Comparison of ENCODE assay signal across 1 cellular context in the genomic region with DNA sequence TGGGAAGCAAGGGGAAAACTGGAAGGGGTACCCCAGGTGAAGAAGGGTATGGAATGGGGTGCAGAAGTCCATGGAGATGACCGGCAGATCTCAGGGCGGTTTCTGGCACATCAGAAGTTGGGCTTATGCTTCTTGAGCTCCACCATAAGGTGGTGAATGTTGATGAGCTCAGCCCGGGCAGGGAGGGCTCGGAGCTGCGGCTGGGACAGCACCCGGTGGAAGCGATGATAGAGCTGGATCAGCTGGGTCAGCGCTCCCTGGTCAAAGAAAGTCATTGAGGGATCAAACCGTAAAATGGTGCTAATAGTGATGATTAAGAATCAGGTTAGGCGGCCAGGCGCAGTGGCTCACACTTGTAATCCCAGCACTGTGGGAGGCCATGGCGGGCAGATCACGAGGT.
TF ChIP-seq lines count a peak whose summit lies in the region.

No MANE protein-coding gene starts in this region.

TF ChIP-seq in A549, 52 proteins besides CTCF, POLR2A, EP300 and RAD21:
- TF ChIP-seq EHF (CRISPR knock-in tag; IDR thresholded peaks at IDR 0.05) (no peak), RARB (CRISPR knock-in tag; IDR thresholded peaks at IDR 0.05) (no peak), NPAS2 (CRISPR knock-in tag; IDR thresholded peaks at IDR 0.05; ENCODE audit: borderline replicate concordance) (no peak), TP53 (CRISPR knock-in tag; IDR thresholded peaks at IDR 0.05) (no peak), USF2 (IDR thresholded peaks at IDR 0.05) (no peak), FOXS1 (CRISPR knock-in tag; IDR thresholded peaks at IDR 0.05) (no peak), CHD4 (IDR thresholded peaks at IDR 0.05; ENCODE audit: borderline replicate concordance) (no peak), NR3C1 (IDR thresholded peaks at IDR 0.05) (no peak), POLR2AphosphoS2 (conservative IDR thresholded peaks at IDR 0.05; ENCODE audit: low read length) (no peak), RFX5 (IDR thresholded peaks at IDR 0.05) (no peak), ESRRA (IDR thresholded peaks at IDR 0.05; ENCODE audit: borderline replicate concordance, low read length) (no peak)
- TF ChIP-seq, protein P1, sequence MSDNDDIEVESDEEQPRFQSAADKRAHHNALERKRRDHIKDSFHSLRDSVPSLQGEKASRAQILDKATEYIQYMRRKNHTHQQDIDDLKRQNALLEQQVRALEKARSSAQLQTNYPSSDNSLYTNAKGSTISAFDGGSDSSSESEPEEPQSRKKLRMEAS (IDR thresholded peaks at IDR 0.05): no peak
